Comparison of ENCODE assay signal across 33 cellular contexts in genomic region chr4:122973465-122973864, GRCh38. TPM values are rescaled to one million over a fixed set of nuclear protein-coding genes. Genes with fewer than 3 reads are reported as not detected.
DNase-seq lines count a peak whose midpoint lies in the region; ATAC-seq, FAIRE-seq and TF ChIP-seq lines count a peak whose summit lies in the region.
"Had no signal": no experiment of that assay in that cellular context is flagged by ENCODE, and none has a peak within 500 bp of the region (broad histone marks: within the 10 kb centered on the region; RNA-seq: fewer than 3 reads in every experiment).

No MANE protein-coding gene starts in this region.

- in situ Hi-C loops in HepG2 (cut with HindIII; ENCODE audit: extremely low pct_ligation_motif_present, low pct_unique_long_range_greater_than_20kb), result no loop called here

- H3K4me2 ChIP-seq in HepG2 (ENCODE audit: low read depth, low read length), result no peak overlapping the region
- H3K4me2 ChIP-seq: A549; BLaER1; BLaER1 treated with 17β-estradiol and CSF1 and Interleukin-3, amounts not matched to agents 10 nM and 100 nM had no signal

- H3K27me3 ChIP-seq in HepG2 (ENCODE audit: control insufficient read depth in 1 of 2, insufficient read depth in 2 of 2, low read length in 2 of 2), result no peaks in the 10 kb centered on the region
- H3K27me3 ChIP-seq in right lobe of liver, result no peaks in the 10 kb centered on the region
- H3K27me3 ChIP-seq: BE2C; BLaER1; BLaER1 treated with 17β-estradiol and CSF1 and Interleukin-3, amounts not matched to agents 10 nM and 100 nM had no signal

- H3K27me3 Mint-ChIP-seq in activated T-cell treated with anti-CD3 and anti-CD28 coated beads, Interleukin-2, amount 50 U/mL, for 72 hours (ENCODE audit: low read depth), result no peaks in the 10 kb centered on the region
- H3K27me3 Mint-ChIP-seq: B cell; CD4-positive, alpha-beta memory T cell; CD4-positive, alpha-beta T cell; CD4-positive, CD25-positive, alpha-beta regulatory T cell; CD8-positive, alpha-beta memory T cell had no signal

- H3K79me2 ChIP-seq in HepG2 (ENCODE audit: insufficient read depth, low read length), result no peaks in the 10 kb centered on the region

- intact Hi-C loops in HepG2 (cut with micrococcal nuclease; ENCODE audit: unreplicated experiment) (no loop called here), right lobe of liver (cut with DNase I) (no loop called here)

- CTCF ChIA-PET in HepG2 (lab: Yijun Ruan, JAX; ENCODE audit: low intra/inter-chr PET ratio, low total read pairs), result no interaction called here

- no peak overlapping the region for H2AFZ ChIP-seq in HepG2 (ENCODE audit: low read length)

- H3K9me3 Mint-ChIP-seq in activated T-cell treated with anti-CD3 and anti-CD28 coated beads, Interleukin-2, amount 50 U/mL, for 72 hours, result no peaks in the 10 kb centered on the region
- H3K9me3 Mint-ChIP-seq: CD8-positive, alpha-beta T cell had no signal

- H3K4me3 ChIP-seq in HepG2 (replicated peaks in 1 of 3; ENCODE audit: insufficient read depth in 1 of 3, low read depth in 2 of 3, low read length in 3 of 3) (no peak overlapping the region), right lobe of liver (no peak overlapping the region)
- H3K4me3 ChIP-seq: A549; BLaER1; BLaER1 treated with 17β-estradiol and CSF1 and Interleukin-3, amounts not matched to agents 10 nM and 100 nM had no signal

- peak in 1 of 2 experiments; percentile 24; a peak in 1 of 4 replicates for TF ChIP-seq EP300 in HepG2 (IDR thresholded peaks at IDR 0.05; ENCODE audit: low read depth in 2 of 2, low read length in 2 of 2)
- no peak for TF ChIP-seq EP300 in HepG2 (CRISPR knock-in tag; IDR thresholded peaks at IDR 0.05; ENCODE audit: borderline replicate concordance)

- no peak overlapping the region for H3K9ac ChIP-seq in HepG2 (ENCODE audit: insufficient read depth, low read depth, low read length)
- H3K9ac ChIP-seq: BLaER1; BLaER1 treated with 17β-estradiol and CSF1 and Interleukin-3, amounts not matched to agents 10 nM and 100 nM had no signal

- H3K27ac ChIP-seq in HepG2 (ENCODE audit: extremely low read length, insufficient read depth, low read length) (no peak overlapping the region), right lobe of liver (no peak overlapping the region)
- H3K27ac ChIP-seq: 22Rv1; A549; BLaER1; BLaER1 treated with 17β-estradiol and CSF1 and Interleukin-3, amounts not matched to agents 10 nM and 100 nM; C4-2B had no signal

- POLR2A ChIA-PET in HepG2 (lab: Yijun Ruan, JAX), result no interaction called here

- FAIRE-seq in HepG2 (lab: Jason Lieb, UNC) (no peak), GM12892 (lab: Jason Lieb, UNC) (peak; percentile 56)
- FAIRE-seq: A549, D721Med had no signal

- peaks cover 4 to 6% of the 10 kb centered on the region in 2 experiments; a peak in 4 of 5 replicates for H3K36me3 ChIP-seq in HepG2 (replicated peaks in 1 of 2; ENCODE audit: control insufficient read depth in 1 of 2, insufficient read depth in 2 of 2, low read length in 2 of 2)
- no peaks in the 10 kb centered on the region for H3K36me3 ChIP-seq in right lobe of liver

- no peak overlapping the region for H3K4me3 Mint-ChIP-seq in activated T-cell treated with anti-CD3 and anti-CD28 coated beads, Interleukin-2, amount 50 U/mL, for 72 hours
- H3K4me3 Mint-ChIP-seq: B cell; CD14-positive monocyte; CD4-positive, alpha-beta memory T cell; CD4-positive, alpha-beta T cell; CD4-positive, CD25-positive, alpha-beta regulatory T cell; CD8-positive, alpha-beta memory T cell; CD8-positive, alpha-beta T cell had no signal

- peaks cover 57% of the 10 kb centered on the region for H3K4me1 ChIP-seq in HepG2 (ENCODE audit: insufficient read depth, low read length)
- no peaks in the 10 kb centered on the region for H3K4me1 ChIP-seq in right lobe of liver
- H3K4me1 ChIP-seq: BE2C; BLaER1; BLaER1 treated with 17β-estradiol and CSF1 and Interleukin-3, amounts not matched to agents 10 nM and 100 nM; Caco-2 had no signal

- H3K36me3 Mint-ChIP-seq in activated T-cell treated with anti-CD3 and anti-CD28 coated beads, Interleukin-2, amount 50 U/mL, for 72 hours (ENCODE audit: insufficient read depth in 2 of 2), result peaks cover 0 to 12% of the 10 kb centered on the region in 2 donors

- 89% methylated on average over 3 of the region's 3 CpGs for WGBS in HepG2 (ENCODE audit: low lambda C conversion rate)
- 88% methylated on average over 3 of the region's 3 CpGs for WGBS in right lobe of liver (ENCODE audit: insufficient coverage, low coverage, low lambda C conversion rate, missing lambda C conversion rate)

- DNase-seq in activated T-cell treated with anti-CD3 and anti-CD28 coated beads, Interleukin-2, amount 50 U/mL, for 72 hours, result no peak
- no peak for DNase-seq in activated T-cell treated with anti-CD3 and anti-CD28 coated beads for 4 hours
- peak; percentile 7 for DNase-seq in HepG2 (ENCODE audit: low spot score)
- DNase-seq in right lobe of liver, result no peak
- DNase-seq in GM12892 (ENCODE audit: insufficient read length), result no peak
- DNase-seq in DMS 273 treated with DMSO at 0.1 percent for 48 hours (lab: John Stamatoyannopoulos, UW), result no peak
- DNase-seq: 8988T; ACHN; AML-193; BE2C; C1 segment of cervical spinal cord; Caco-2; Calu3; CD4-positive, alpha-beta memory T cell; CD4-positive, alpha-beta T cell; CD4-positive, CD25-positive, alpha-beta regulatory T cell; CD8-positive, alpha-beta memory T cell; CD8-positive, alpha-beta T cell; COR-L47; DMS153; DMS53; DMS79; DMS79 treated with DMSO at 0.1 percent for 48 hours; DND-41; EL had no signal

- BruUV-seq in HepG2 (replicated peaks; lab: Mats Ljungman, UMichigan), result no TSS peak

- no peak for TF ChIP-seq RAD21 in HepG2 (CRISPR knock-in tag; IDR thresholded peaks at IDR 0.05)

- H3K4me1 Mint-ChIP-seq in activated T-cell treated with anti-CD3 and anti-CD28 coated beads, Interleukin-2, amount 50 U/mL, for 72 hours (ENCODE audit: low read depth), result no peaks in the 10 kb centered on the region
- H3K4me1 Mint-ChIP-seq: B cell, CD14-positive monocyte had no signal

- H3K9me3 ChIP-seq in HepG2 (ENCODE audit: low read length) (peaks cover 15% of the 10 kb centered on the region), right lobe of liver (no peaks in the 10 kb centered on the region)
- H3K9me3 ChIP-seq: BE2C had no signal

- TF ChIP-seq POLR2A in HepG2 (IDR thresholded peaks at IDR 0.05; ENCODE audit: insufficient read depth in 1 of 2, low read depth in 2 of 2, low read length in 2 of 2) (no peak), right lobe of liver (IDR thresholded peaks at IDR 0.05) (no peak), GM12892 (IDR thresholded peaks at IDR 0.05; ENCODE audit: low read depth, low read length) (no peak)

- peak overlapping the region; percentile 38 for H3K27ac Mint-ChIP-seq in activated T-cell treated with anti-CD3 and anti-CD28 coated beads, Interleukin-2, amount 50 U/mL, for 72 hours
- H3K27ac Mint-ChIP-seq: B cell; CD14-positive monocyte; CD4-positive, alpha-beta memory T cell; CD4-positive, alpha-beta T cell; CD4-positive, CD25-positive, alpha-beta regulatory T cell; CD8-positive, alpha-beta T cell had no signal

- ATAC-seq in activated T-cell treated with anti-CD3 and anti-CD28 coated beads, Interleukin-2, amount 50 U/mL, for 72 hours (replicated peaks in 1 of 2), result no peak
- peak; percentile 28; the same call in 1 of the 3 replicates for ATAC-seq in HepG2
- ATAC-seq in right lobe of liver, result no peak
- ATAC-seq: A549; CD8-positive, alpha-beta T cell had no signal

- H4K20me1 ChIP-seq in HepG2 (ENCODE audit: insufficient read depth, low read length), result no peaks in the 10 kb centered on the region
- H4K20me1 ChIP-seq: BLaER1; BLaER1 treated with 17β-estradiol and CSF1 and Interleukin-3, amounts not matched to agents 10 nM and 100 nM had no signal

- no peak for TF ChIP-seq CTCF in HepG2 (CRISPR knock-in tag; IDR thresholded peaks at IDR 0.05)
- no peak for TF ChIP-seq CTCF in right lobe of liver (IDR thresholded peaks at IDR 0.05)

TF ChIP-seq in HepG2, 621 proteins besides CTCF, POLR2A, EP300 and RAD21 (continues in another document):
- no peak for TF ChIP-seq HES4 (CRISPR knock-in tag; IDR thresholded peaks at IDR 0.05; ENCODE audit: borderline replicate concordance)
- no peak for TF ChIP-seq SOX6 (IDR thresholded peaks at IDR 0.05)
- peak; percentile 55; the same call in 1 of the 2 replicates for TF ChIP-seq SOX6 (CRISPR knock-in tag; IDR thresholded peaks at IDR 0.05)
- peak; percentile 39 for TF ChIP-seq CEBPG (CRISPR knock-in tag; IDR thresholded peaks at IDR 0.05)
- TF ChIP-seq NCOA2 (CRISPR knock-in tag; IDR thresholded peaks at IDR 0.05), result 0 out of 2 replicates have a peak, but pooled peaks have one; percentile 22
- no peak for TF ChIP-seq FOXP1 (IDR thresholded peaks at IDR 0.05)
- TF ChIP-seq FOXP1 (CRISPR knock-in tag; IDR thresholded peaks at IDR 0.05), result peak; percentile 61; the same call in 1 of the 2 replicates
- TF ChIP-seq ZNF160 (CRISPR knock-in tag; IDR thresholded peaks at IDR 0.05), result no peak
- TF ChIP-seq KLF15 (CRISPR knock-in tag; IDR thresholded peaks at IDR 0.05; ENCODE audit: borderline replicate concordance), result no peak

RNA-seq across cellular contexts. Expression of gene NUDT6, which starts 51.1 kb away (rescaled TPM):
- 10 to 100 TPM in 1 of 2 donors, 1 to 10 TPM in 1; 8.5 to 10.3 TPM for total RNA-seq in activated T-cell treated with anti-CD3 and anti-CD28 coated beads, Interleukin-2, amount 50 U/mL, for 72 hours
- total RNA-seq in HepG2 (2016; rRNA removed; fragmentation: Illumina TruSeq; extraction: Trizol), result 8.3 and 10.6 TPM in 2 replicates
- total RNA-seq in HepG2 (2016; cell fraction: cytosol; rRNA removed; fragmentation: Illumina TruSeq; extraction: Trizol; ENCODE audit: low read depth), result 2.7 and 3.7 TPM in 2 replicates
- total RNA-seq in HepG2 (2016; cell fraction: insoluble cytoplasmic fraction; rRNA removed; fragmentation: Illumina TruSeq; extraction: Trizol), result 9.4 and 10.9 TPM in 2 replicates
- 3.9 and 5.7 TPM in 2 replicates for total RNA-seq in HepG2 (2016; cell fraction: membrane; rRNA removed; fragmentation: Illumina TruSeq; extraction: Trizol)
- total RNA-seq in HepG2 (2016; cell fraction: nucleus; rRNA removed; fragmentation: Illumina TruSeq; extraction: Trizol), result 6.4 and 8.3 TPM in 2 replicates
- polyA plus RNA-seq in HepG2 (2011; rRNA removed), result 4.5 and 4.8 TPM in 2 replicates
- 3.8 and 3.9 TPM in 2 replicates for polyA plus RNA-seq in HepG2 (2011; cell fraction: cytosol; rRNA removed)
- 2.5 and 3.9 TPM in 2 replicates for polyA plus RNA-seq in HepG2 (2011; cell fraction: nucleus; rRNA removed)
- 4.0 and 5.9 TPM in 2 replicates for polyA plus RNA-seq in HepG2 (2012)
- polyA plus RNA-seq in HepG2 (2016; cell fraction: cytosol; fragmentation: Illumina TruSeq; extraction: Trizol; ENCODE audit: low read depth), result 1.6 and 2.1 TPM in 2 replicates
- polyA plus RNA-seq in HepG2 (2016; cell fraction: insoluble cytoplasmic fraction; fragmentation: Illumina TruSeq; extraction: Trizol; ENCODE audit: low read depth), result 13.8 and 15.6 TPM in 2 replicates
- 2.3 and 3.2 TPM in 2 replicates for polyA plus RNA-seq in HepG2 (2016; cell fraction: membrane; fragmentation: Illumina TruSeq; extraction: Trizol; ENCODE audit: low read depth)
- 9.6 and 10.3 TPM in 2 replicates for polyA plus RNA-seq in HepG2 (2016; cell fraction: nucleus; fragmentation: Illumina TruSeq; extraction: Trizol; ENCODE audit: insufficient read depth, low read depth)
- 3.1 and 3.8 TPM in 2 replicates for polyA minus RNA-seq in HepG2 (2011; rRNA and poly(A)+ RNA removed; ENCODE audit: low replicate concordance)
- polyA minus RNA-seq in HepG2 (2011; cell fraction: cytosol; rRNA and poly(A)+ RNA removed), result 1.4 and 1.6 TPM in 2 replicates
- 9.7 TPM in 2 replicates for polyA minus RNA-seq in HepG2 (2011; cell fraction: nucleus; rRNA and poly(A)+ RNA removed)
- 10 to 100 TPM in 5 of 6 experiments, 1 to 10 TPM in 1; 8.0 to 20.5 (median 17.1) TPM for total RNA-seq in right lobe of liver
- 8.0 TPM for polyA plus RNA-seq in GM12892 (2012; ENCODE audit: missing spikeins)
